In genomic region chr15:89429986-89430385, GRCh38 we compare ENCODE assay signal across 11 cellular contexts.
DNase-seq lines count a peak whose midpoint lies in the region; ATAC-seq, FAIRE-seq and TF ChIP-seq lines count a peak whose summit lies in the region.
"Had no signal": no experiment of that assay in that cellular context is flagged by ENCODE, and none has a peak within 500 bp of the region (broad histone marks: within the 10 kb centered on the region; RNA-seq: fewer than 3 reads in every experiment).

No MANE protein-coding gene starts in this region.

- peak overlapping the region; percentile 27 for H3K4me3 ChIP-seq in CD4-positive, CD25-positive, alpha-beta regulatory T cell (ENCODE audit: low read depth, low read length)
- H3K4me3 ChIP-seq in H7 (ENCODE audit: insufficient read depth, low read depth, low read length) (no peak overlapping the region), kidney (ENCODE audit: low read length in 2 of 2) (no peak overlapping the region)

- intact Hi-C loops in kidney (cut with DNase I) = loop anchor here (10.0 kb wide), 1 partner anchor 65 kb away; no protein-coding TSS in a partner anchor

- POLR2A ChIA-PET in T-cell (lab: Charles Lee) = no interaction called here

- H3K27me3 Mint-ChIP-seq in CD4-positive, CD25-positive, alpha-beta regulatory T cell = peaks cover 32% of the 10 kb centered on the region
- H3K27me3 Mint-ChIP-seq in T-cell = peaks cover 26 to 31% of the 10 kb centered on the region in 2 donors

- CTCF ChIA-PET in T-cell (lab: Charles Lee) = interaction anchor here (1.2 to 4.2 kb wide), 3 partner anchors 11 to 71 kb away, joined by 3 to 21 read pairs (median 13); no protein-coding TSS in a partner anchor

- no peak for DNase-seq in CD4-positive, CD25-positive, alpha-beta regulatory T cell
- DNase-seq in H7 (peak; percentile 39), T-cell (no peak), kidney (peak; percentile 26), NCI-H510A (lab: John Stamatoyannopoulos, UW) (no peak), NCI-H2107 treated with DMSO at 0.1 percent for 48 hours (lab: John Stamatoyannopoulos, UW; ENCODE audit: unreplicated experiment) (no peak)

- peak overlapping the region in 2 of 4 donors; percentile 59 to 85 for H3K4me3 Mint-ChIP-seq in CD4-positive, CD25-positive, alpha-beta regulatory T cell
- peak overlapping the region in 2 of 3 donors; percentile 76 to 84 for H3K4me3 Mint-ChIP-seq in T-cell

- TF ChIP-seq CTCF in kidney (IDR thresholded peaks at IDR 0.05; ENCODE audit: borderline replicate concordance, extremely low read depth, insufficient read depth) = no peak

- peaks cover 9% of the 10 kb centered on the region for H3K27me3 ChIP-seq in CD4-positive, CD25-positive, alpha-beta regulatory T cell (ENCODE audit: control insufficient read depth, insufficient read depth, low read length)
- peaks cover 21% of the 10 kb centered on the region for H3K27me3 ChIP-seq in H7 (ENCODE audit: control insufficient read depth, insufficient read depth, low read length)
- H3K27me3 ChIP-seq: pancreas had no signal

- H3K4me1 ChIP-seq in CD4-positive, CD25-positive, alpha-beta regulatory T cell (ENCODE audit: control insufficient read depth, insufficient read depth, low read length, poor library complexity, severe bottlenecking) = peaks cover 6% of the 10 kb centered on the region
- no peaks in the 10 kb centered on the region for H3K4me1 ChIP-seq in kidney (ENCODE audit: control insufficient read depth in 1 of 2, insufficient read depth in 1 of 2, low read depth in 1 of 2, low read length in 2 of 2)

- FAIRE-seq in kidney (lab: Jason Lieb, UNC) = no peak
- FAIRE-seq: pancreas had no signal

- H3K27ac ChIP-seq in CD4-positive, CD25-positive, alpha-beta regulatory T cell (ENCODE audit: insufficient read depth, low read length, poor library complexity, severe bottlenecking) = no peak overlapping the region
- H3K27ac ChIP-seq in kidney (ENCODE audit: low read depth in 2 of 2, low read length in 2 of 2) = no peak overlapping the region
- H3K27ac ChIP-seq: HL-60, pancreas had no signal

- H3K27ac Mint-ChIP-seq in CD4-positive, CD25-positive, alpha-beta regulatory T cell = no peak overlapping the region
- H3K27ac Mint-ChIP-seq in T-cell = no peak overlapping the region
- H3K27ac Mint-ChIP-seq: CD8-positive, alpha-beta memory T cell; dendritic cell treated with granulocyte-macrophage colony-stimulating factor and Interleukin-4, amounts not matched to agents 40 ng/mL and 50 ng/mL, for 4 days had no signal

- H3K36me3 Mint-ChIP-seq in CD4-positive, CD25-positive, alpha-beta regulatory T cell = no peaks in the 10 kb centered on the region
- H3K36me3 Mint-ChIP-seq in T-cell = no peaks in the 10 kb centered on the region
- H3K36me3 Mint-ChIP-seq: CD8-positive, alpha-beta memory T cell had no signal

- no peak overlapping the region for H3K9ac ChIP-seq in kidney (ENCODE audit: low read length in 2 of 2)

- peaks cover 0 to 9% (median 5%) of the 10 kb centered on the region in 4 donors for H3K4me1 Mint-ChIP-seq in CD4-positive, CD25-positive, alpha-beta regulatory T cell
- peaks cover 5 to 9% (median 6%) of the 10 kb centered on the region in 3 donors for H3K4me1 Mint-ChIP-seq in T-cell

- H3K36me3 ChIP-seq in CD4-positive, CD25-positive, alpha-beta regulatory T cell (ENCODE audit: control insufficient read depth, insufficient read depth, low read length) = no peaks in the 10 kb centered on the region
- H3K36me3 ChIP-seq in H7 (replicated peaks; ENCODE audit: control insufficient read depth, insufficient read depth, low read length) (no peaks in the 10 kb centered on the region), kidney (ENCODE audit: control insufficient read depth in 1 of 2, insufficient read depth in 2 of 2, low read length in 2 of 2) (no peaks in the 10 kb centered on the region)
- H3K36me3 ChIP-seq: pancreas had no signal

- no peaks in the 10 kb centered on the region for H3K9me3 Mint-ChIP-seq in CD4-positive, CD25-positive, alpha-beta regulatory T cell
- H3K9me3 Mint-ChIP-seq in T-cell = no peaks in the 10 kb centered on the region
- H3K9me3 Mint-ChIP-seq: CD8-positive, alpha-beta memory T cell; dendritic cell treated with granulocyte-macrophage colony-stimulating factor and Interleukin-4, amounts not matched to agents 40 ng/mL and 50 ng/mL, for 4 days had no signal

- H3K9me3 ChIP-seq in CD4-positive, CD25-positive, alpha-beta regulatory T cell (ENCODE audit: control insufficient read depth in 2 of 2, low read length in 2 of 2) = no peaks in the 10 kb centered on the region
- no peaks in the 10 kb centered on the region for H3K9me3 ChIP-seq in kidney (ENCODE audit: control insufficient read depth in 1 of 2, low read length in 2 of 2)
- H3K9me3 ChIP-seq: pancreas had no signal

- no peak for ATAC-seq in CD4-positive, CD25-positive, alpha-beta regulatory T cell (ENCODE audit: low read depth in 2 of 2)
- ATAC-seq in T-cell (replicated peaks in 1 of 4) (no peak), GM19455 (IDR thresholded peaks at IDR 0.05; ENCODE audit: unreplicated experiment) (no peak)

Comparison
In these comparisons a context has a peak if more than half of its experiments do, and no peak if none do; other contexts are left out.
1. DNase-seq: peak in H7 (single experiment) and kidney (single experiment); none in CD4-positive, CD25-positive, alpha-beta regulatory T cell (0 of 3), T-cell (0 of 34), NCI-H510A (single experiment) and NCI-H2107 treated with DMSO at 0.1 percent for 48 hours (single experiment).